ENCODE assay signal across 1 cellular context in the genomic region with DNA sequence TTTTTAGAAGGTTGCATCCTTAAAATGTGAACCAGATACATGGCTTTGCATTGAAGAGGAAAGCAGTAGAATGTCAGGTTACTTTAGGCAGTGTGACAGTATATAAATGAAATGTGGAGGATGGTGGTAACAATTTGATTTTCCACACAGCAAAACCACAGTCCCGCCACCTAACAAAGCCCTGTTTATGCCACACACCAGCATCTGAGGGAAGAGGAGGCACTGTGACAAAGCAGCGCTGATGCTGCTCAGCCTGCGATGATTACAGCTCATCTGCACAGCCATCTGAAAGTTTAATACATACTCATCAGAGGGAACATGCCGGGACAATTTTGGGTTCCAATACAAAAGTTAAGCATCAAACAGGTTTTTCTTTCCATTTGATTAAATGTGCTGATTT.
TF ChIP-seq lines count a peak whose summit lies in the region.

No MANE protein-coding gene starts in this region.

TF ChIP-seq in WTC11, 78 proteins besides CTCF, POLR2A, EP300 and RAD21:
- no peak for TF ChIP-seq AR (CRISPR knock-in tag; IDR thresholded peaks at IDR 0.05)
- TF ChIP-seq, protein P1, sequence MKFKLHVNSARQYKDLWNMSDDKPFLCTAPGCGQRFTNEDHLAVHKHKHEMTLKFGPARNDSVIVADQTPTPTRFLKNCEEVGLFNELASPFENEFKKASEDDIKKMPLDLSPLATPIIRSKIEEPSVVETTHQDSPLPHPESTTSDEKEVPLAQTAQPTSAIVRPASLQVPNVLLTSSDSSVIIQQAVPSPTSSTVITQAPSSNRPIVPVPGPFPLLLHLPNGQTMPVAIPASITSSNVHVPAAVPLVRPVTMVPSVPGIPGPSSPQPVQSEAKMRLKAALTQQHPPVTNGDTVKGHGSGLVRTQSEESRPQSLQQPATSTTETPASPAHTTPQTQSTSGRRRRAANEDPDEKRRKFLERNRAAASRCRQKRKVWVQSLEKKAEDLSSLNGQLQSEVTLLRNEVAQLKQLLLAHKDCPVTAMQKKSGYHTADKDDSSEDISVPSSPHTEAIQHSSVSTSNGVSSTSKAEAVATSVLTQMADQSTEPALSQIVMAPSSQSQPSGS (CRISPR knock-in tag; IDR thresholded peaks at IDR 0.05; ENCODE audit: borderline replicate concordance, low read depth), result no peak
- TF ChIP-seq USF2 (CRISPR knock-in tag; IDR thresholded peaks at IDR 0.05), result no peak
- no peak for TF ChIP-seq RORB (CRISPR knock-in tag; IDR thresholded peaks at IDR 0.05)
- no peak for TF ChIP-seq ZNF317 (CRISPR knock-in tag; IDR thresholded peaks at IDR 0.05; ENCODE audit: borderline replicate concordance, low read depth)
- no peak for TF ChIP-seq ARID4B (CRISPR knock-in tag; IDR thresholded peaks at IDR 0.05; ENCODE audit: borderline replicate concordance)
- TF ChIP-seq PRDM15 (CRISPR knock-in tag; IDR thresholded peaks at IDR 0.05), result no peak
- no peak for TF ChIP-seq SMAD3 (CRISPR knock-in tag; IDR thresholded peaks at IDR 0.05; ENCODE audit: borderline replicate concordance)
- no peak for TF ChIP-seq MAX (CRISPR knock-in tag; IDR thresholded peaks at IDR 0.05)
- TF ChIP-seq, protein P2, sequence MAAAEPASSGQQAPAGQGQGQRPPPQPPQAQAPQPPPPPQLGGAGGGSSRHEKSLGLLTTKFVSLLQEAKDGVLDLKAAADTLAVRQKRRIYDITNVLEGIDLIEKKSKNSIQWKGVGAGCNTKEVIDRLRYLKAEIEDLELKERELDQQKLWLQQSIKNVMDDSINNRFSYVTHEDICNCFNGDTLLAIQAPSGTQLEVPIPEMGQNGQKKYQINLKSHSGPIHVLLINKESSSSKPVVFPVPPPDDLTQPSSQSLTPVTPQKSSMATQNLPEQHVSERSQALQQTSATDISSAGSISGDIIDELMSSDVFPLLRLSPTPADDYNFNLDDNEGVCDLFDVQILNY (CRISPR knock-in tag; IDR thresholded peaks at IDR 0.05), result no peak
- no peak for TF ChIP-seq MYBL2 (CRISPR knock-in tag; IDR thresholded peaks at IDR 0.05)
- no peak for TF ChIP-seq ZNF416 (CRISPR knock-in tag; IDR thresholded peaks at IDR 0.05)
- TF ChIP-seq JUN (CRISPR knock-in tag; IDR thresholded peaks at IDR 0.05), result no peak
- no peak for TF ChIP-seq ZNF423 (CRISPR knock-in tag; IDR thresholded peaks at IDR 0.05)
- TF ChIP-seq ZNF121 (CRISPR knock-in tag; IDR thresholded peaks at IDR 0.05), result no peak
TF ChIP-seq in WTC11: peak in this region for 0.
